8 cellular contexts compared by ENCODE assay signal in genomic region chr1:39653546-39654031, GRCh38.
DNase-seq lines count a peak whose midpoint lies in the region; ATAC-seq lines count a peak whose summit lies in the region.

No MANE protein-coding gene starts in this region.

- peak overlapping the region; percentile 5; the same call in 1 of the 2 replicates for H3K4me3 ChIP-seq in ACC112 (ENCODE audit: low read depth, low read length)

- ATAC-seq in HG03342 (IDR thresholded peaks at IDR 0.05; ENCODE audit: unreplicated experiment), result no peak

- no peak overlapping the region for H2AFZ ChIP-seq in ACC112 (ENCODE audit: low read length, unreplicated experiment)

- no peaks in the 10 kb centered on the region for H3K79me2 ChIP-seq in ACC112 (ENCODE audit: control insufficient read depth, insufficient read depth, low read length, unreplicated experiment)

- DNase-seq in GM19240 (ENCODE audit: insufficient read length, low spot score), result peak; percentile 59
- peak; percentile 88 for DNase-seq in NCI-H2227 (lab: John Stamatoyannopoulos, UW; ENCODE audit: unreplicated experiment)
- DNase-seq in activated CD4-positive, CD25-positive, alpha-beta regulatory T cell treated with anti-CD3 and anti-CD28 coated beads, Interleukin-2, amount 50 U/mL, for 16 hours (ENCODE audit: low read depth, low spot score), result peak; percentile 51
- peak; percentile 89 for DNase-seq in cerebellar cortex (ENCODE audit: low spot score)
- DNase-seq in left kidney (ENCODE audit: low read depth, low spot score), result peak; percentile 89
- DNase-seq in stimulated activated CD4-positive, alpha-beta T cell treated with anti-CD3 and anti-CD28 coated beads, Interleukin-2, amount 100 ng/mL, for 4 hours (ENCODE audit: low read depth), result peak; percentile 58

- 0 out of 2 replicates have a peak, but pooled peaks cover 10% of the 10 kb centered on the region for H3K27me3 ChIP-seq in ACC112 (ENCODE audit: insufficient read depth, low read length)

- H3K36me3 ChIP-seq in ACC112 (ENCODE audit: insufficient read depth, low read length), result no peaks in the 10 kb centered on the region

- peaks cover 8% of the 10 kb centered on the region for H3K4me1 ChIP-seq in ACC112 (ENCODE audit: control insufficient read depth, insufficient read depth, low read length, unreplicated experiment)

- no peak overlapping the region for H3K27ac ChIP-seq in ACC112 (ENCODE audit: low read depth, low read length)
